ENCODE assay signal across 34 cellular contexts in genomic region chr6:13677878-13678254, GRCh38. TPM values are rescaled to one million over a fixed set of nuclear protein-coding genes. Genes with fewer than 3 reads are reported as not detected.
DNase-seq lines count a peak whose midpoint lies in the region; ATAC-seq and TF ChIP-seq lines count a peak whose summit lies in the region.
"Had no signal": no experiment of that assay in that cellular context is flagged by ENCODE, and none has a peak within 500 bp of the region (broad histone marks: within the 10 kb centered on the region; RNA-seq: fewer than 3 reads in every experiment).

No MANE protein-coding gene starts in this region.

- H3K4me1 ChIP-seq in right lobe of liver (peaks cover 0 to 14% (median 3%) of the 10 kb centered on the region in 4 donors), upper lobe of right lung (peaks cover 6% of the 10 kb centered on the region)

- intact Hi-C loops in right lobe of liver (cut with DNase I) = no loop called here
- intact Hi-C loops in upper lobe of right lung (cut with DNase I) = no loop called here

- no peak for TF ChIP-seq POLR2A in right lobe of liver (IDR thresholded peaks at IDR 0.05)

- peak overlapping the region; percentile 5 for H3K27ac Mint-ChIP-seq in activated CD4-positive, alpha-beta T cell treated with anti-CD3 and anti-CD28 coated beads, Interleukin-2, amount 10 ng/mL, durations not matched to agents 7 days and 5 days
- peak overlapping the region in 1 of 2 donors; percentile 66 for H3K27ac Mint-ChIP-seq in effector memory CD8-positive, alpha-beta T cell
- H3K27ac Mint-ChIP-seq: activated naive CD4-positive, alpha-beta T cell treated with anti-CD3 and anti-CD28 coated beads, Interleukin-2, amount 50 U/mL, for 72 hours; T-helper 2 cell treated with Interferon-gamma antibody and Interleukin-4, amounts not matched to agents 5 μg/mL and 100 μg/mL, for 36 hours had no signal

- no peaks in the 10 kb centered on the region for H3K27me3 ChIP-seq in right lobe of liver
- no peaks in the 10 kb centered on the region for H3K27me3 ChIP-seq in upper lobe of right lung
- H3K27me3 ChIP-seq: heart right ventricle, ovary, suprapubic skin had no signal

- no peaks in the 10 kb centered on the region for H3K27me3 Mint-ChIP-seq in activated CD4-positive, alpha-beta T cell treated with anti-CD3 and anti-CD28 coated beads, Interleukin-2, amount 10 ng/mL, durations not matched to agents 7 days and 5 days
- H3K27me3 Mint-ChIP-seq in effector memory CD8-positive, alpha-beta T cell = no peaks in the 10 kb centered on the region
- H3K27me3 Mint-ChIP-seq: memory B cell had no signal

- H3K27ac ChIP-seq in right lobe of liver = peak overlapping the region in 2 of 3 donors; percentile 39 to 76
- H3K27ac ChIP-seq in upper lobe of right lung = no peak overlapping the region
- H3K27ac ChIP-seq: epithelial cell of prostate, KMS-11, suprapubic skin, WERI-Rb-1 had no signal

- H3K4me3 ChIP-seq in right lobe of liver (peak overlapping the region in 1 of 3 donors; percentile 2), upper lobe of right lung (no peak overlapping the region)
- H3K4me3 ChIP-seq: heart right ventricle, ovary, suprapubic skin had no signal

- peak; percentile 17 for ATAC-seq in effector memory CD8-positive, alpha-beta T cell (replicated peaks)
- ATAC-seq in right lobe of liver (peak; percentile 86 to 93 (median 90)), upper lobe of right lung (peak; percentile 21), HG03439 (IDR thresholded peaks at IDR 0.05; ENCODE audit: unreplicated experiment) (no peak), GM19455 (IDR thresholded peaks at IDR 0.05; ENCODE audit: unreplicated experiment) (no peak)
- ATAC-seq: activated naive CD4-positive, alpha-beta T cell treated with anti-CD3 and anti-CD28 coated beads, Interleukin-2, amount 50 U/mL, for 72 hours had no signal

- CTCF ChIA-PET in activated CD4-positive, alpha-beta T cell treated with anti-CD3 and anti-CD28 coated beads, Interleukin-2, amount 10 ng/mL, durations not matched to agents 7 days and 5 days (lab: Charles Lee) = no interaction called here

- H3K9me3 ChIP-seq in right lobe of liver (no peaks in the 10 kb centered on the region), upper lobe of right lung (peaks cover 8% of the 10 kb centered on the region)
- H3K9me3 ChIP-seq: ovary, suprapubic skin had no signal

- peaks cover 18% of the 10 kb centered on the region for H3K9me3 Mint-ChIP-seq in activated CD4-positive, alpha-beta T cell treated with anti-CD3 and anti-CD28 coated beads, Interleukin-2, amount 10 ng/mL, durations not matched to agents 7 days and 5 days
- peaks cover 0 to 8% of the 10 kb centered on the region in 2 donors for H3K9me3 Mint-ChIP-seq in effector memory CD8-positive, alpha-beta T cell

- no peak overlapping the region for H3K4me3 Mint-ChIP-seq in activated CD4-positive, alpha-beta T cell treated with anti-CD3 and anti-CD28 coated beads, Interleukin-2, amount 10 ng/mL, durations not matched to agents 7 days and 5 days
- no peak overlapping the region for H3K4me3 Mint-ChIP-seq in effector memory CD8-positive, alpha-beta T cell
- H3K4me3 Mint-ChIP-seq: memory B cell; T-helper 2 cell treated with Interferon-gamma antibody and Interleukin-4, amounts not matched to agents 5 μg/mL and 100 μg/mL, for 36 hours had no signal

- POLR2A ChIA-PET in activated CD4-positive, alpha-beta T cell treated with anti-CD3 and anti-CD28 coated beads, Interleukin-2, amount 10 ng/mL, durations not matched to agents 7 days and 5 days (lab: Charles Lee) = no interaction called here

- 36% methylated on average over 3 of the region's 3 CpGs for WGBS in right lobe of liver (ENCODE audit: insufficient coverage, low coverage, low lambda C conversion rate, missing lambda C conversion rate)

- no peak for TF ChIP-seq CTCF in right lobe of liver (IDR thresholded peaks at IDR 0.05)
- TF ChIP-seq CTCF in upper lobe of right lung (IDR thresholded peaks at IDR 0.05) = no peak

- H3K4me1 Mint-ChIP-seq in activated CD4-positive, alpha-beta T cell treated with anti-CD3 and anti-CD28 coated beads, Interleukin-2, amount 10 ng/mL, durations not matched to agents 7 days and 5 days = peaks cover 48% of the 10 kb centered on the region
- peaks cover 41 to 70% of the 10 kb centered on the region in 2 donors for H3K4me1 Mint-ChIP-seq in effector memory CD8-positive, alpha-beta T cell (ENCODE audit: low read depth in 2 of 2)

- peaks cover 62% of the 10 kb centered on the region for H3K36me3 Mint-ChIP-seq in activated CD4-positive, alpha-beta T cell treated with anti-CD3 and anti-CD28 coated beads, Interleukin-2, amount 10 ng/mL, durations not matched to agents 7 days and 5 days (ENCODE audit: low read depth)
- peaks cover 30% of the 10 kb centered on the region for H3K36me3 Mint-ChIP-seq in effector memory CD8-positive, alpha-beta T cell (ENCODE audit: insufficient read depth)

- DNase-seq in activated CD4-positive, alpha-beta T cell treated with anti-CD3 and anti-CD28 coated beads, Interleukin-2, amount 10 ng/mL, durations not matched to agents 7 days and 5 days = no peak
- no peak for DNase-seq in activated CD4-positive, alpha-beta T cell treated with anti-CD3 and anti-CD28 coated beads, Interleukin-2, amount 50 U/mL, for 48 hours
- DNase-seq in effector memory CD8-positive, alpha-beta T cell = no peak
- peak in 2 of 3 donors; percentile 62 to 63 for DNase-seq in right lobe of liver
- DNase-seq in upper lobe of right lung = no peak
- no peak for DNase-seq in HuH-7 (ENCODE audit: low spot score)
- DNase-seq: 8988T; activated CD4-positive, alpha-beta T cell treated with anti-CD3 and anti-CD28 coated beads for 48 hours; activated effector memory CD4-positive, alpha-beta T cell treated with Interleukin-2 at 50 U/mL for 16 hours; activated T-cell treated with anti-CD3 and anti-CD28 coated beads, Interleukin-2, amount 50 U/mL, for 1 hour; anterior cingulate cortex; C1 segment of cervical spinal cord; DMS79 treated with DMSO at 0.1 percent for 48 hours; effector CD4-positive, alpha-beta T cell; GDM1; heart right ventricle; kidney glomerular epithelial cell; NCI-H1417; NCI-H2029 treated with DMSO at 0.1 percent for 48 hours; NCI-H524 treated with DMSO at 0.1 percent for 48 hours; NK-92 treated with Interleukin-12 subunit alpha and Interleukin-12 subunit beta, amount 100 ng/mL, for 24 hours; ovary; Right ventricle myocardium superior; stimulated activated CD4-positive, alpha-beta T cell treated with anti-CD3 and anti-CD28 coated beads, Interleukin-1b, Interleukin-23, amount 100 ng/mL, for 48 hours; stimulated activated naive CD4-positive, alpha-beta T cell treated with Interleukin-2 at 50 U/mL for 16 hours; WERI-Rb-1 had no signal

- no peaks in the 10 kb centered on the region for H3K36me3 ChIP-seq in right lobe of liver
- no peaks in the 10 kb centered on the region for H3K36me3 ChIP-seq in upper lobe of right lung
- H3K36me3 ChIP-seq: heart right ventricle, ovary, suprapubic skin had no signal

RNA-seq across cellular contexts. Expression of gene RANBP9, which starts 33.8 kb away (rescaled TPM):
- 10 to 100 TPM; 51.1 to 56.1 TPM for total RNA-seq in activated CD4-positive, alpha-beta T cell treated with anti-CD3 and anti-CD28 coated beads, Interleukin-2, amount 10 ng/mL, durations not matched to agents 7 days and 5 days
- 10 to 100 TPM; 14.1 to 17.9 (median 15.9) TPM for total RNA-seq in right lobe of liver
- total RNA-seq in upper lobe of right lung = 38.5 TPM

Comparison
In these comparisons a context has a peak if more than half of its experiments do, and no peak if none do; other contexts are left out.
1. DNase-seq: peak in right lobe of liver (2 of 3); none in activated CD4-positive, alpha-beta T cell treated with anti-CD3 and anti-CD28 coated beads, Interleukin-2, amount 10 ng/mL, durations not matched to agents 7 days and 5 days (single experiment), activated CD4-positive, alpha-beta T cell treated with anti-CD3 and anti-CD28 coated beads, Interleukin-2, amount 50 U/mL, for 48 hours (0 of 2), effector memory CD8-positive, alpha-beta T cell (0 of 3), upper lobe of right lung (single experiment) and HuH-7 (single experiment).
2. ATAC-seq: peak in effector memory CD8-positive, alpha-beta T cell (single experiment), right lobe of liver (4 of 4) and upper lobe of right lung (single experiment); none in HG03439 (single experiment) and GM19455 (single experiment).